Comparison of ENCODE assay signal across 21 cellular contexts in genomic region chrX:112081781-112082482, GRCh38. TPM values are rescaled to one million over a fixed set of nuclear protein-coding genes. Genes with fewer than 3 reads are reported as not detected.
A peak's percentile ranks its signal among the peaks of the same experiment; 100 is the strongest.
DNase-seq lines count a peak whose midpoint lies in the region; ATAC-seq and TF ChIP-seq lines count a peak whose summit lies in the region.
"Had no signal": no experiment of that assay in that cellular context is flagged by ENCODE, and none has a peak within 500 bp of the region (broad histone marks: within the 10 kb centered on the region; RNA-seq: fewer than 3 reads in every experiment).

No MANE protein-coding gene starts in this region.

- H3K4me3 Mint-ChIP-seq in neural crest cell: peak overlapping the region; percentile 78
- H3K4me3 Mint-ChIP-seq in stimulated activated naive CD8-positive, alpha-beta T cell treated with anti-CD3 and anti-CD28 coated beads, Interleukin-15, amount 100 ng/mL, for 72 hours: no peak overlapping the region
- H3K4me3 Mint-ChIP-seq: CD8-positive, alpha-beta T cell; T-helper 2 cell treated with Interferon-gamma antibody and Interleukin-4, amounts not matched to agents 5 μg/mL and 100 μg/mL, for 36 hours had no signal

- H3K9ac ChIP-seq in ES-I3 (ENCODE audit: low read depth, low read length) (peak overlapping the region; percentile 72; the same call in 1 of the 2 replicates), NT2/D1 (ENCODE audit: insufficient read length, low read depth) (peak overlapping the region; percentile 32)

- TF ChIP-seq CTCF in neural crest cell (conservative IDR thresholded peaks at IDR 0.05): no peak

- no peaks in the 10 kb centered on the region for H3K4me1 ChIP-seq in ES-I3 (ENCODE audit: insufficient read depth, low read length)
- H3K4me1 ChIP-seq in NT2/D1 (ENCODE audit: insufficient read depth, insufficient read length): no peaks in the 10 kb centered on the region
- H3K4me1 ChIP-seq in iPS DF 6.9 (ENCODE audit: control insufficient read depth, insufficient read depth, low read length): no peaks in the 10 kb centered on the region
- H3K4me1 ChIP-seq: uterus had no signal

- no peaks in the 10 kb centered on the region for H3K36me3 Mint-ChIP-seq in neural crest cell (ENCODE audit: low read depth)
- H3K36me3 Mint-ChIP-seq: CD8-positive, alpha-beta T cell had no signal

- H3K27me3 Mint-ChIP-seq in neural crest cell (ENCODE audit: low read depth): peaks cover 91% of the 10 kb centered on the region
- H3K27me3 Mint-ChIP-seq in stimulated activated naive CD8-positive, alpha-beta T cell treated with anti-CD3 and anti-CD28 coated beads, Interleukin-15, amount 100 ng/mL, for 72 hours: peaks cover 29% of the 10 kb centered on the region

- peaks cover 21% of the 10 kb centered on the region for H3K4me1 Mint-ChIP-seq in neural crest cell
- no peaks in the 10 kb centered on the region for H3K4me1 Mint-ChIP-seq in stimulated activated naive CD8-positive, alpha-beta T cell treated with anti-CD3 and anti-CD28 coated beads, Interleukin-15, amount 100 ng/mL, for 72 hours

- no peaks in the 10 kb centered on the region; the same call in 1 of the 2 replicates for H3K9me3 ChIP-seq in ES-I3 (ENCODE audit: control insufficient read depth, insufficient read depth, low read length)
- no peaks in the 10 kb centered on the region for H3K9me3 ChIP-seq in NT2/D1 (ENCODE audit: insufficient read depth, low read length)
- no peaks in the 10 kb centered on the region for H3K9me3 ChIP-seq in iPS DF 6.9 (ENCODE audit: control insufficient read depth, insufficient read depth, low read length)
- H3K9me3 ChIP-seq: uterus had no signal

- ATAC-seq in HG03571 (IDR thresholded peaks at IDR 0.05; ENCODE audit: unreplicated experiment): no peak
- no peak for ATAC-seq in stimulated activated naive CD8-positive, alpha-beta T cell treated with anti-CD3 and anti-CD28 coated beads, Interleukin-15, amount 100 ng/mL, for 72 hours
- ATAC-seq: activated T-cell treated with anti-CD3 and anti-CD28 coated beads, Interleukin-2, amount 50 U/mL, for 72 hours; CD8-positive, alpha-beta T cell; left cardiac atrium; PC-3 had no signal

- no peak for DNase-seq in NT2/D1 (ENCODE audit: low read depth, low spot score)
- no peak for DNase-seq in iPS DF 6.9 (ENCODE audit: low read depth, low spot score)
- peak; percentile 18 for DNase-seq in neural crest cell (ENCODE audit: low read depth, low spot score)
- DNase-seq in NCI-H69 (lab: John Stamatoyannopoulos, UW): no peak
- no peak for DNase-seq in SKM-1 (lab: John Stamatoyannopoulos, UW; ENCODE audit: unreplicated experiment)
- DNase-seq in stimulated activated naive CD8-positive, alpha-beta T cell treated with anti-CD3 and anti-CD28 coated beads, Interleukin-15, amount 100 ng/mL, for 72 hours: no peak
- DNase-seq: activated T-cell treated with anti-CD3 and anti-CD28 coated beads, Interleukin-2, amount 50 U/mL, for 72 hours; CD8-positive, alpha-beta T cell; effector memory CD4-positive, alpha-beta T cell; KG1; left cardiac atrium; PC-3; stimulated activated CD4-positive, alpha-beta T cell treated with anti-CD3 and anti-CD28 coated beads, Interleukin-4, amount 100 ng/mL, for 1 hour; uterus had no signal

- H3K4me3 ChIP-seq in NT2/D1 (ENCODE audit: insufficient read length, low read depth): peak overlapping the region; percentile 40
- H3K4me3 ChIP-seq in iPS DF 6.9 (ENCODE audit: low read length): peak overlapping the region; percentile 83; the same call in 1 of the 2 replicates
- H3K4me3 ChIP-seq: uterus had no signal

- H3K27ac ChIP-seq in iPS DF 6.9 (ENCODE audit: low read length): no peak overlapping the region
- H3K27ac ChIP-seq: uterus had no signal

- H3K27ac Mint-ChIP-seq in neural crest cell (ENCODE audit: unreplicated experiment): no peak overlapping the region
- no peak overlapping the region for H3K27ac Mint-ChIP-seq in stimulated activated naive CD8-positive, alpha-beta T cell treated with anti-CD3 and anti-CD28 coated beads, Interleukin-15, amount 100 ng/mL, for 72 hours
- H3K27ac Mint-ChIP-seq: activated T-cell treated with anti-CD3 and anti-CD28 coated beads, Interleukin-2, amount 50 U/mL, for 72 hours; CD8-positive, alpha-beta T cell; T-helper 2 cell treated with Interferon-gamma antibody and Interleukin-4, amounts not matched to agents 5 μg/mL and 100 μg/mL, for 36 hours had no signal

- WGBS in iPS DF 6.9 (ENCODE audit: insufficient coverage, insufficient read length): no CpG with 5 or more reads among the region's 31 CpGs

- no peaks in the 10 kb centered on the region for H3K9me3 Mint-ChIP-seq in neural crest cell
- H3K9me3 Mint-ChIP-seq in stimulated activated naive CD8-positive, alpha-beta T cell treated with anti-CD3 and anti-CD28 coated beads, Interleukin-15, amount 100 ng/mL, for 72 hours: no peaks in the 10 kb centered on the region
- H3K9me3 Mint-ChIP-seq: activated T-cell treated with anti-CD3 and anti-CD28 coated beads, Interleukin-2, amount 50 U/mL, for 72 hours; CD8-positive, alpha-beta T cell; T-helper 2 cell treated with Interferon-gamma antibody and Interleukin-4, amounts not matched to agents 5 μg/mL and 100 μg/mL, for 36 hours had no signal

- H3K36me3 ChIP-seq in ES-I3 (ENCODE audit: insufficient read depth, low read length) (no peaks in the 10 kb centered on the region), NT2/D1 (ENCODE audit: insufficient read depth, insufficient read length, low read length) (no peaks in the 10 kb centered on the region), iPS DF 6.9 (ENCODE audit: control insufficient read depth, insufficient read depth, low read length) (no peaks in the 10 kb centered on the region)
- H3K36me3 ChIP-seq: uterus had no signal

- H3K27me3 ChIP-seq in NT2/D1 (ENCODE audit: insufficient read depth, insufficient read length) (peaks cover 58% of the 10 kb centered on the region), iPS DF 6.9 (ENCODE audit: control insufficient read depth, insufficient read depth, low read length) (peaks cover 9% of the 10 kb centered on the region)
- H3K27me3 ChIP-seq: uterus had no signal

RNA-seq across cellular contexts. Expression of gene TRPC5, which starts 0.6 kb away (rescaled TPM):
- total RNA-seq in neural crest cell: not detected in 2 replicates
- total RNA-seq: activated T-cell treated with anti-CD3 and anti-CD28 coated beads, Interleukin-2, amount 50 U/mL, for 72 hours; CD8-positive, alpha-beta T cell; left cardiac atrium; mononuclear cell; PC-3; skeletal muscle tissue; subcutaneous adipose tissue had no signal

RNA-seq across cellular contexts. Expression of gene RTL4, which starts 0.9 kb away (rescaled TPM):
- total RNA-seq in neural crest cell: not detected in 2 replicates
- total RNA-seq: activated T-cell treated with anti-CD3 and anti-CD28 coated beads, Interleukin-2, amount 50 U/mL, for 72 hours; cardiac septum; CD8-positive, alpha-beta T cell; left cardiac atrium; mononuclear cell; PC-3; skeletal muscle tissue; subcutaneous adipose tissue; uterus had no signal
